In genomic region chr5:179907570-179908324, GRCh38 we compare ENCODE assay signal across 8 cellular contexts. TPM values are rescaled to one million over a fixed set of nuclear protein-coding genes. Genes with fewer than 3 reads are reported as not detected.
DNase-seq lines count a peak whose midpoint lies in the region; ATAC-seq, FAIRE-seq and TF ChIP-seq lines count a peak whose summit lies in the region.

Gene TBC1D9B (minus strand): TSS chr5:179907897. CDS start chr5:179907821, 76 bp downstream.

- ATAC-seq in GM21786 (IDR thresholded peaks at IDR 0.05; ENCODE audit: unreplicated experiment), result peak; percentile 92
- ATAC-seq in aorta (ENCODE audit: low FRiP score), result peak; percentile 89

- H3K4me2 ChIP-seq in Karpas-422 (ENCODE audit: low read depth, low read length, poor library complexity, severe bottlenecking), result peak within 1 kb of the TSS; percentile 85
- peak within 1 kb of the TSS; percentile 95 for H3K4me2 ChIP-seq in astrocyte (ENCODE audit: low read length)

- H3K27ac ChIP-seq in Karpas-422 (ENCODE audit: low read length), result peak within 1 kb of the TSS; percentile 59
- H3K27ac ChIP-seq in astrocyte (ENCODE audit: low read depth, low read length), result peak within 1 kb of the TSS; percentile 58
- H3K27ac ChIP-seq in aorta (ENCODE audit: low read depth in 1 of 2, low read length in 2 of 2), result peak within 1 kb of the TSS in 1 of 2 donors; percentile 31

- H3K27me3 ChIP-seq in Karpas-422 (ENCODE audit: low read length), result no peaks in the 10 kb centered on the region
- H3K27me3 ChIP-seq in astrocyte (ENCODE audit: insufficient read depth, low read length), result no peaks in the 10 kb centered on the region
- no peaks in the 10 kb centered on the region for H3K27me3 ChIP-seq in aorta (ENCODE audit: control insufficient read depth in 1 of 2, insufficient read depth in 2 of 2, low read length in 1 of 2)

- peaks cover 19% of the 10 kb centered on the region for H3K4me1 ChIP-seq in Karpas-422 (ENCODE audit: low read length)
- H3K4me1 ChIP-seq in astrocyte (ENCODE audit: insufficient read depth, low read length), result no peaks in the 10 kb centered on the region
- H3K4me1 ChIP-seq in aorta (ENCODE audit: control insufficient read depth in 1 of 2, insufficient read depth in 2 of 2, low read length in 2 of 2), result no peaks in the 10 kb centered on the region

- H4K20me1 ChIP-seq in Karpas-422 (ENCODE audit: insufficient read depth, low read depth, low read length), result peaks cover 6% of the 10 kb centered on the region; the same call in 1 of the 2 replicates
- H4K20me1 ChIP-seq in astrocyte (ENCODE audit: insufficient read depth, low read length), result peaks cover 39% of the 10 kb centered on the region

- peaks cover 2% of the 10 kb centered on the region for H3K27me3 Mint-ChIP-seq in astrocyte (ENCODE audit: low read depth, unreplicated experiment)

- H3K9me3 ChIP-seq in Karpas-422 (ENCODE audit: low read length) (no peaks in the 10 kb centered on the region), astrocyte (ENCODE audit: insufficient read depth, low read depth, low read length) (no peaks in the 10 kb centered on the region), aorta (ENCODE audit: control insufficient read depth, low read length) (no peaks in the 10 kb centered on the region)

- no peaks in the 10 kb centered on the region for H3K9me3 Mint-ChIP-seq in astrocyte (ENCODE audit: unreplicated experiment)

- FAIRE-seq in astrocyte (lab: Jason Lieb, UNC), result no peak

- intact Hi-C loops in aorta (cut with DNase I), result loop anchor here (5.0 kb wide), 3 partner anchors 100 to 165 kb away; partner anchors contain the start of genes MGAT4B (in 1 of the 2) and RNF130 (in 1 of the 2)

- peaks cover 5% of the 10 kb centered on the region; the same call in 1 of the 2 replicates for H3K36me3 ChIP-seq in Karpas-422 (ENCODE audit: insufficient read depth, low read length)
- H3K36me3 ChIP-seq in astrocyte (ENCODE audit: insufficient read depth, low read length), result peaks cover 7% of the 10 kb centered on the region
- H3K36me3 ChIP-seq in aorta (ENCODE audit: control insufficient read depth in 1 of 2, insufficient read depth in 2 of 2, low read length in 1 of 2), result peaks cover 0 to 5% of the 10 kb centered on the region in 2 donors

- peak within 1 kb of the TSS; percentile 91 for H3K4me3 Mint-ChIP-seq in astrocyte (ENCODE audit: unreplicated experiment)

- DNase-seq in GM04504 (ENCODE audit: low read depth), result peak; percentile 38
- DNase-seq in Karpas-422, result peak; percentile 91
- DNase-seq in T-helper 22 cell (ENCODE audit: low read depth), result peak; percentile 69
- DNase-seq in astrocyte (ENCODE audit: low read depth), result peak; percentile 22
- DNase-seq in hepatic stellate cell (ENCODE audit: low spot score), result peak; percentile 78
- DNase-seq in retina, result peak; percentile 81
- DNase-seq in aorta, result peak; percentile 82 to 91

- H3K79me2 ChIP-seq in Karpas-422 (ENCODE audit: low read length), result peaks cover 40% of the 10 kb centered on the region
- peaks cover 44% of the 10 kb centered on the region for H3K79me2 ChIP-seq in astrocyte (ENCODE audit: insufficient read depth, low read length)

- H3K9ac ChIP-seq in Karpas-422 (ENCODE audit: low read length) (peak within 1 kb of the TSS; percentile 94), astrocyte (ENCODE audit: low read length) (peak within 1 kb of the TSS; percentile 80)

- peaks cover 4% of the 10 kb centered on the region for H3K4me1 Mint-ChIP-seq in astrocyte (ENCODE audit: low read depth, unreplicated experiment)

- H3K4me3 ChIP-seq in Karpas-422 (ENCODE audit: low read length) (peak within 1 kb of the TSS; percentile 71), astrocyte (ENCODE audit: insufficient read depth, low read depth, low read length) (peak within 1 kb of the TSS; percentile 80), aorta (ENCODE audit: low read length in 2 of 2) (peak within 1 kb of the TSS; percentile 82 to 83)

- 0% methylated on average over 65 to 102 of the region's 102 CpGs for WGBS in aorta, 2 donors

- H3K27ac Mint-ChIP-seq in astrocyte (ENCODE audit: unreplicated experiment), result peak within 1 kb of the TSS; percentile 66

- TF ChIP-seq CTCF in astrocyte (IDR thresholded peaks at IDR 0.05; ENCODE audit: insufficient read depth, low read depth, low read length), result peak; percentile 8

- H3K9me2 ChIP-seq in Karpas-422 (replicated peaks; ENCODE audit: insufficient read depth, low read length), result no peaks in the 10 kb centered on the region

- peak within 1 kb of the TSS; percentile 96 for H2AFZ ChIP-seq in Karpas-422 (ENCODE audit: low read length)
- H2AFZ ChIP-seq in astrocyte (ENCODE audit: low read depth, low read length), result peak within 1 kb of the TSS; percentile 98

- H3K36me3 Mint-ChIP-seq in astrocyte (ENCODE audit: low read depth, unreplicated experiment), result peaks cover 5% of the 10 kb centered on the region

RNA-seq across cellular contexts. Expression of gene TBC1D9B, which starts in this region (rescaled TPM):
- total RNA-seq in Karpas-422 (2014; rRNA removed; shearing (Covaris generic); ENCODE audit: low replicate concordance), result 66.0 and 106 TPM in 2 replicates
- total RNA-seq in astrocyte (85.1 and 89.9 TPM in 2 replicates), aorta (100 to 1,000 TPM in 1 of 2 donors, 10 to 100 TPM in 1; 90.0 to 120 TPM)
- polyA plus RNA-seq in aorta, result 10 to 100 TPM; 32.1 to 60.2 TPM

Comparison
In these comparisons a context has a peak if more than half of its experiments do, and no peak if none do; other contexts are left out.
1. DNase-seq: peak in every context shown above with its lines; median percentile 91 in Karpas-422; 86 in aorta; 81 in retina; 78 in hepatic stellate cell; 69 in T-helper 22 cell; 38 in GM04504; 22 in astrocyte.